Comparison of ENCODE assay signal across 8 cellular contexts in genomic region chr17:44222112-44222869, GRCh38.
DNase-seq lines count a peak whose midpoint lies in the region; ATAC-seq and TF ChIP-seq lines count a peak whose summit lies in the region.

No MANE protein-coding gene starts in this region.

- H3K4me1 ChIP-seq in Loucy (ENCODE audit: insufficient read depth, low read length, poor library complexity, severe bottlenecking): peaks cover 19% of the 10 kb centered on the region

- no peaks in the 10 kb centered on the region for H3K9me3 ChIP-seq in Loucy (ENCODE audit: insufficient read depth, low read depth, low read length)

- no peaks in the 10 kb centered on the region for H3K9me2 ChIP-seq in Loucy (replicated peaks; ENCODE audit: low read depth, low read length)

- peak overlapping the region; percentile 89 for H3K4me2 ChIP-seq in Loucy (ENCODE audit: low read depth, low read length, poor library complexity, severe bottlenecking)

- H3K27me3 ChIP-seq in Loucy (ENCODE audit: insufficient read depth, low read length, poor library complexity, severe bottlenecking): peaks cover 5% of the 10 kb centered on the region

- peaks cover 10% of the 10 kb centered on the region for H4K20me1 ChIP-seq in Loucy (ENCODE audit: insufficient read depth, low read length, poor library complexity, severe bottlenecking)

- DNase-seq in EL (peak; percentile 78), SHP77 treated with DMSO at 0.1 percent for 48 hours (lab: John Stamatoyannopoulos, UW) (peak; percentile 51), astrocyte of the spinal cord (ENCODE audit: low read depth, low spot score) (peak; percentile 73), hepatic stellate cell (ENCODE audit: low spot score) (peak; percentile 83), pons (ENCODE audit: low spot score) (peak; percentile 90)

- no peak for ATAC-seq in HG03354 (IDR thresholded peaks at IDR 0.05; ENCODE audit: poor library complexity, severe bottlenecking, unreplicated experiment)
- no peak for ATAC-seq in HG02970 (IDR thresholded peaks at IDR 0.05; ENCODE audit: low FRiP score, unreplicated experiment)

- no peaks in the 10 kb centered on the region for H3K36me3 ChIP-seq in Loucy (ENCODE audit: insufficient read depth, low read length)

- TF ChIP-seq CTCF in Loucy (conservative IDR thresholded peaks at IDR 0.05; ENCODE audit: low read length) (peak; percentile 24; the same call in 1 of the 2 replicates), astrocyte of the spinal cord (IDR thresholded peaks at IDR 0.05; ENCODE audit: low read depth, low read length) (peak; percentile 27)

- H3K79me2 ChIP-seq in Loucy (ENCODE audit: insufficient read depth, low read length): peaks cover 36% of the 10 kb centered on the region

- H3F3A ChIP-seq in Loucy (ENCODE audit: low read depth): no peaks in the 10 kb centered on the region

- peak overlapping the region; percentile 98 for H3K9ac ChIP-seq in Loucy (ENCODE audit: low read depth, low read length, poor library complexity, severe bottlenecking)

- H3K4me3 ChIP-seq in Loucy (ENCODE audit: low read length, poor library complexity, severe bottlenecking): peak overlapping the region; percentile 100
- peak overlapping the region; percentile 81 for H3K4me3 ChIP-seq in astrocyte of the spinal cord (ENCODE audit: low read depth, low read length)

- no peak overlapping the region for H2AFZ ChIP-seq in Loucy (ENCODE audit: low read length)

- in situ Hi-C loops in astrocyte of the spinal cord (cut with HindIII; ENCODE audit: low sequenced_read_pairs): no loop called here
